ENCODE assay signal across 13 cellular contexts in the genomic region with DNA sequence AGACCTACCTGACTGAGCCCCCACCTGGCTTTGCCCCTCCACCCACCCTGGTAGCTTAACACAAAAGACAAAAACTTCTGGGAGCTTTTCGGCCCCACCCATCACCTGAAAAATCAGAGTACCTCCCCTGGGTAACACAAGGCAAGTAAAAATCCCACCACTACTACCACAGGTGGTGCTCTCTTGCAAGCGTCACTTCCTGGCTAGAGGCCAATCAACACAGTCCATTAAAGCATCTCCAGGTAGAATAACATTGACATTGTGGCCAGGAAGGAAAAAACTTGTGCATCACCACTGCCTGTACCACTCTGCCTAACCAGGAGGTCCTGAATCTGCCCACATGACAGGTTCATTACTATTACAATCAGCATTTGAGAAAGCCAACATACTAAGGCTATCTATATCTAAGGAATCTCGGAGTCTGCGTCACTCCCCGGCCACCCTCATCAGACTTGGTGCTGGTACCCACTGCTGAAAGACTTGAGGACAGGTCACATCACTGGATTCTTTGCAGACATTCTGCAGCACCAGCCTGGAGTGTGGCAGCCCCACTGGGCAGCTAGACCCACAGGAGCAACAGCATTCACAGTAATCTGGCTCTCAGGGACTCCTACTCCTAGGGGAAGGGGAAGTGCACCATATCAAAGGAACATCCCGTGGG.
DNase-seq lines count a peak whose midpoint lies in the region; ATAC-seq and TF ChIP-seq lines count a peak whose summit lies in the region.
"Had no signal": no experiment of that assay in that cellular context is flagged by ENCODE, and none has a peak within 500 bp of the region (broad histone marks: within the 10 kb centered on the region; RNA-seq: fewer than 3 reads in every experiment).

No MANE protein-coding gene starts in this region.

- peak; percentile 60 for ATAC-seq in stimulated activated effector memory CD8-positive, alpha-beta T cell treated with anti-CD3 and anti-CD28 coated beads, Interleukin-12 subunit alpha, Interleukin-12 subunit beta, amount 100 ng/mL, for 72 hours

- peak in 2 of 3 experiments; percentile 9 to 11 for DNase-seq in NCI-H1417 (lab: John Stamatoyannopoulos, UW)
- DNase-seq in NCI-H1417 treated with DMSO at 0.1 percent for 48 hours (lab: John Stamatoyannopoulos, UW): no peak
- peak; percentile 33 for DNase-seq in NCI-H2107 treated with DMSO at 0.1 percent for 48 hours (lab: John Stamatoyannopoulos, UW; ENCODE audit: unreplicated experiment)
- DNase-seq in colonic mucosa: peak; percentile 30
- DNase-seq in stimulated activated effector memory CD8-positive, alpha-beta T cell treated with anti-CD3 and anti-CD28 coated beads, Interleukin-12 subunit alpha, Interleukin-12 subunit beta, amount 100 ng/mL, for 72 hours (ENCODE audit: low spot score in 2 of 2): no peak
- DNase-seq in chondrocyte (ENCODE audit: low spot score): no peak
- no peak for DNase-seq in stimulated activated naive CD4-positive, alpha-beta T cell treated with Interleukin-2 at 50 U/mL for 16 hours (lab: John Stamatoyannopoulos, UW)
- DNase-seq in activated CD4-positive, alpha-beta memory T cell treated with anti-CD3 and anti-CD28 coated beads for 36 hours: no peak
- DNase-seq: activated B cell treated with CpG ODN at 0.5 μM for 24 hours; NCI-H187; stimulated activated CD4-positive, alpha-beta T cell treated with anti-CD3 and anti-CD28 coated beads, Interleukin-12 subunit alpha, Interleukin-12 subunit beta, amount 100 ng/mL, for 4 hours had no signal

- no peak overlapping the region for H3K4me3 ChIP-seq in colonic mucosa
- H3K4me3 ChIP-seq: neural progenitor cell had no signal

- TF ChIP-seq CTCF in colonic mucosa (IDR thresholded peaks at IDR 0.05) (no peak), chondrocyte (IDR thresholded peaks at IDR 0.05) (no peak)

- H3K9ac ChIP-seq in colonic mucosa (ENCODE audit: low read depth in 2 of 2, low read length in 2 of 2): no peak overlapping the region
- H3K9ac ChIP-seq: neural progenitor cell had no signal

- no peaks in the 10 kb centered on the region for H3K9me3 ChIP-seq in colonic mucosa

- peak overlapping the region; percentile 80 for H3K27ac Mint-ChIP-seq in stimulated activated effector memory CD8-positive, alpha-beta T cell treated with anti-CD3 and anti-CD28 coated beads, Interleukin-12 subunit alpha, Interleukin-12 subunit beta, amount 100 ng/mL, for 72 hours
- H3K27ac Mint-ChIP-seq in chondrocyte (ENCODE audit: unreplicated experiment): no peak overlapping the region
- no peak overlapping the region for H3K27ac Mint-ChIP-seq in activated CD4-positive, alpha-beta memory T cell treated with anti-CD3 and anti-CD28 coated beads for 36 hours
- H3K27ac Mint-ChIP-seq: activated B cell treated with CpG ODN at 0.5 μM for 24 hours; activated T-helper 2 cell treated with anti-CD3 and anti-CD28 coated beads, Interferon-gamma antibody, Interleukin-2, Interleukin-4, amounts not matched to agents 10 μg/mL and 5 μg/mL and 100 μg/mL, durations not matched to agents 14 hours and 24 hours and 36 hours; neural progenitor cell had no signal

- H3K27ac ChIP-seq in colonic mucosa: no peak overlapping the region
- H3K27ac ChIP-seq: neural progenitor cell had no signal

- H3K4me3 Mint-ChIP-seq in stimulated activated effector memory CD8-positive, alpha-beta T cell treated with anti-CD3 and anti-CD28 coated beads, Interleukin-12 subunit alpha, Interleukin-12 subunit beta, amount 100 ng/mL, for 72 hours: no peak overlapping the region
- no peak overlapping the region for H3K4me3 Mint-ChIP-seq in chondrocyte (ENCODE audit: unreplicated experiment)
- no peak overlapping the region for H3K4me3 Mint-ChIP-seq in activated CD4-positive, alpha-beta memory T cell treated with anti-CD3 and anti-CD28 coated beads for 36 hours
- H3K4me3 Mint-ChIP-seq: activated B cell treated with CpG ODN at 0.5 μM for 24 hours, neural progenitor cell had no signal

- H3K36me3 Mint-ChIP-seq in stimulated activated effector memory CD8-positive, alpha-beta T cell treated with anti-CD3 and anti-CD28 coated beads, Interleukin-12 subunit alpha, Interleukin-12 subunit beta, amount 100 ng/mL, for 72 hours: no peaks in the 10 kb centered on the region
- no peaks in the 10 kb centered on the region for H3K36me3 Mint-ChIP-seq in chondrocyte (ENCODE audit: low read depth)
- peaks cover 3% of the 10 kb centered on the region for H3K36me3 Mint-ChIP-seq in activated CD4-positive, alpha-beta memory T cell treated with anti-CD3 and anti-CD28 coated beads for 36 hours

- no peaks in the 10 kb centered on the region for H3K27me3 ChIP-seq in colonic mucosa
- H3K27me3 ChIP-seq: neural progenitor cell had no signal

- intact Hi-C loops in colonic mucosa (cut with DNase I): loop anchor here (10.0 kb wide), 1 partner anchor 185 kb away; the partner anchor contains the start of gene AMD1
- intact Hi-C loops in activated CD4-positive, alpha-beta memory T cell treated with anti-CD3 and anti-CD28 coated beads for 36 hours (cut with micrococcal nuclease): no loop called here

- H3K9me3 Mint-ChIP-seq in stimulated activated effector memory CD8-positive, alpha-beta T cell treated with anti-CD3 and anti-CD28 coated beads, Interleukin-12 subunit alpha, Interleukin-12 subunit beta, amount 100 ng/mL, for 72 hours: no peaks in the 10 kb centered on the region
- no peaks in the 10 kb centered on the region for H3K9me3 Mint-ChIP-seq in chondrocyte (ENCODE audit: low read depth)
- H3K9me3 Mint-ChIP-seq in activated CD4-positive, alpha-beta memory T cell treated with anti-CD3 and anti-CD28 coated beads for 36 hours: no peaks in the 10 kb centered on the region

- no peaks in the 10 kb centered on the region for H3K27me3 Mint-ChIP-seq in chondrocyte (ENCODE audit: low read depth)
- H3K27me3 Mint-ChIP-seq in activated CD4-positive, alpha-beta memory T cell treated with anti-CD3 and anti-CD28 coated beads for 36 hours: no peaks in the 10 kb centered on the region
- H3K27me3 Mint-ChIP-seq: activated B cell treated with CpG ODN at 0.5 μM for 24 hours had no signal

- no peaks in the 10 kb centered on the region for H3K4me1 ChIP-seq in colonic mucosa

- CTCF ChIA-PET in activated CD4-positive, alpha-beta memory T cell treated with anti-CD3 and anti-CD28 coated beads for 36 hours (lab: Charles Lee): no interaction called here

- H3K4me1 Mint-ChIP-seq in stimulated activated effector memory CD8-positive, alpha-beta T cell treated with anti-CD3 and anti-CD28 coated beads, Interleukin-12 subunit alpha, Interleukin-12 subunit beta, amount 100 ng/mL, for 72 hours: peaks cover 32% of the 10 kb centered on the region
- no peaks in the 10 kb centered on the region for H3K4me1 Mint-ChIP-seq in chondrocyte (ENCODE audit: low read depth)
- peaks cover 24% of the 10 kb centered on the region for H3K4me1 Mint-ChIP-seq in activated CD4-positive, alpha-beta memory T cell treated with anti-CD3 and anti-CD28 coated beads for 36 hours (ENCODE audit: low read depth)

- H3K36me3 ChIP-seq in colonic mucosa: no peaks in the 10 kb centered on the region
- H3K36me3 ChIP-seq: neural progenitor cell had no signal

- POLR2A ChIA-PET in activated CD4-positive, alpha-beta memory T cell treated with anti-CD3 and anti-CD28 coated beads for 36 hours (lab: Charles Lee): interaction anchor here (3.2 kb wide), 1 partner anchor 125 kb away, joined by 14 read pairs; the partner anchor contains the start of gene CDK19

Comparison
In these comparisons a context has a peak if more than half of its experiments do, and no peak if none do; other contexts are left out.
1. DNase-seq: peak in NCI-H1417 (2 of 3), NCI-H2107 treated with DMSO at 0.1 percent for 48 hours (single experiment) and colonic mucosa (single experiment); none in NCI-H1417 treated with DMSO at 0.1 percent for 48 hours (single experiment), stimulated activated effector memory CD8-positive, alpha-beta T cell treated with anti-CD3 and anti-CD28 coated beads, Interleukin-12 subunit alpha, Interleukin-12 subunit beta, amount 100 ng/mL, for 72 hours (0 of 2), chondrocyte (single experiment), stimulated activated naive CD4-positive, alpha-beta T cell treated with Interleukin-2 at 50 U/mL for 16 hours (single experiment) and activated CD4-positive, alpha-beta memory T cell treated with anti-CD3 and anti-CD28 coated beads for 36 hours (single experiment).